In the genomic region with DNA sequence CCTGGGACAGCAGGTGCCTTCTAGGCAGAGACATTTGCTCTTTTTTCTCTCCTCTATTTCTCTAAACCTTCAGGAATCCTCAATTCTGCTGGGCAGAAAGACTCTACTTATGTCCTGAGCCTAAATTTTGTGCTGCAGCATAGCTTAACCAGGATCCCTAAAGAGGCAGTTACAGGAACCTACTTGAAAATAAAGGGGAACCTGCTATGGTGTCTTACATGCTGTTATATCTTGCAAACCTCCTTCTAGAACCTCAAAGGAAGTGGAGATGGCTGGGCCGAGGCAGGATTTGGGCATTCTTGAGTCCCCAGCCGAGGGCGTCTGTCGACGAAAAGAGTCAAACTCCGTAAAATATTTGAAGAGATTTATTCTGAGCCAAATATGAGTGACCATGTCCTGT, we compare ENCODE assay signal across 16 cellular contexts.
"Had no signal": no experiment of that assay in that cellular context is flagged by ENCODE, and none has a peak within 500 bp of the region (broad histone marks: within the 10 kb centered on the region; RNA-seq: fewer than 3 reads in every experiment).

No MANE protein-coding gene starts in this region.

- H3K27me3 ChIP-seq: colonic mucosa, hepatocyte, pancreas, thyroid gland had no signal

- DNase-seq: activated CD4-positive, alpha-beta T cell treated with anti-CD3 and anti-CD28 coated beads for 4 hours; activated CD8-positive, alpha-beta memory T cell treated with anti-CD3 and anti-CD28 coated beads, Interleukin-2, amount 50 U/mL, for 48 hours; activated CD8-positive, alpha-beta T cell treated with anti-CD3 and anti-CD28 coated beads for 36 hours; colonic mucosa; effector memory CD4-positive, alpha-beta T cell; kidney; left ventricle myocardium superior; nephron progenitor cell; pancreas; right cardiac atrium; T-cell; thyroid gland had no signal

- ATAC-seq: activated CD8-positive, alpha-beta T cell treated with anti-CD3 and anti-CD28 coated beads for 36 hours; left ventricle myocardium superior; right cardiac atrium; stimulated activated effector memory CD8-positive, alpha-beta T cell treated with anti-CD3 and anti-CD28 coated beads, Interleukin-12 subunit alpha, Interleukin-12 subunit beta, amount 100 ng/mL, for 72 hours; T-cell had no signal

- H3K27ac ChIP-seq: colonic mucosa, epithelial cell of prostate, hepatocyte, pancreas, thyroid gland had no signal

- H3K4me3 ChIP-seq: colonic mucosa, hepatocyte, pancreas, smooth muscle cell, thyroid gland had no signal
